ENCODE assay signal across 7 cellular contexts in genomic region chr2:32164254-32164653, GRCh38. TPM values are rescaled to one million over a fixed set of nuclear protein-coding genes. Genes with fewer than 3 reads are reported as not detected.
A peak's percentile ranks its signal among the peaks of the same experiment; 100 is the strongest.
DNase-seq lines count a peak whose midpoint lies in the region; ATAC-seq and TF ChIP-seq lines count a peak whose summit lies in the region.
"Not testable (repeated sequence)": the region's sequence is repeated elsewhere in the genome, so short reads cannot be mapped to it uniquely, and the experiment has no call there.

No MANE protein-coding gene starts in this region.

- H3K27ac ChIP-seq in Karpas-422 (ENCODE audit: low read length) = peak overlapping the region; percentile 79
- not testable (repeated sequence) for H3K27ac ChIP-seq in SU-DHL-6 (ENCODE audit: low read depth, low read length); hepatocyte; neural progenitor cell

- not testable (repeated sequence) for H3K9me2 ChIP-seq in Karpas-422 (replicated peaks; ENCODE audit: insufficient read depth, low read length); SU-DHL-6 (replicated peaks; ENCODE audit: insufficient read depth, low read length); hepatocyte (replicated peaks; ENCODE audit: insufficient read depth)

- H3K4me3 ChIP-seq in Karpas-422 (ENCODE audit: low read length) (peak overlapping the region; percentile 90), SU-DHL-6 (ENCODE audit: insufficient read depth, low read length, poor library complexity, severe bottlenecking) (peak overlapping the region; percentile 88), neural progenitor cell (peak overlapping the region; percentile 78)
- not testable (repeated sequence) for H3K4me3 ChIP-seq in hepatocyte

- not testable (repeated sequence) for H4K20me1 ChIP-seq in Karpas-422 (ENCODE audit: insufficient read depth, low read depth, low read length); SU-DHL-6 (ENCODE audit: low read depth, low read length); hepatocyte (ENCODE audit: insufficient read depth, poor library complexity, severe bottlenecking); neural progenitor cell (ENCODE audit: low read depth)

- peaks cover 46% of the 10 kb centered on the region for H3K4me1 Mint-ChIP-seq in activated T-cell treated with anti-CD3 and anti-CD28 coated beads, Interleukin-2, amount 50 U/mL, for 72 hours (ENCODE audit: low read depth)
- H3K4me1 Mint-ChIP-seq in central memory CD8-positive, alpha-beta T cell = peaks cover 39% of the 10 kb centered on the region
- peaks cover 19% of the 10 kb centered on the region for H3K4me1 Mint-ChIP-seq in neural progenitor cell

- not testable (repeated sequence) for H3K27me3 ChIP-seq in Karpas-422 (ENCODE audit: low read length); SU-DHL-6 (ENCODE audit: low read length); hepatocyte; neural progenitor cell

- H3K4me2 ChIP-seq in Karpas-422 (ENCODE audit: low read depth, low read length, poor library complexity, severe bottlenecking) = peak overlapping the region; percentile 96
- peak overlapping the region; percentile 97 for H3K4me2 ChIP-seq in SU-DHL-6 (ENCODE audit: low read depth, low read length, poor library complexity, severe bottlenecking)
- H3K4me2 ChIP-seq in hepatocyte = peak overlapping the region; percentile 70
- peak overlapping the region; percentile 91 for H3K4me2 ChIP-seq in neural progenitor cell

- not testable (repeated sequence) for H3K36me3 ChIP-seq in ES-I3 (ENCODE audit: insufficient read depth, low read length); Karpas-422 (ENCODE audit: insufficient read depth, low read length); SU-DHL-6 (ENCODE audit: low read length); hepatocyte (replicated peaks; ENCODE audit: insufficient read depth, low read depth); neural progenitor cell

- peaks cover 32% of the 10 kb centered on the region for H3F3A ChIP-seq in SU-DHL-6 (ENCODE audit: insufficient read depth)
- H3F3A ChIP-seq in neural progenitor cell (ENCODE audit: low read depth) = not testable (repeated sequence)

- H3K36me3 Mint-ChIP-seq in activated T-cell treated with anti-CD3 and anti-CD28 coated beads, Interleukin-2, amount 50 U/mL, for 72 hours (ENCODE audit: insufficient read depth in 2 of 2) = not testable (repeated sequence)
- peaks cover 14% of the 10 kb centered on the region for H3K36me3 Mint-ChIP-seq in central memory CD8-positive, alpha-beta T cell (ENCODE audit: insufficient read depth)
- peaks cover 11% of the 10 kb centered on the region for H3K36me3 Mint-ChIP-seq in neural progenitor cell

- not testable (repeated sequence) for H3K4me1 ChIP-seq in ES-I3 (ENCODE audit: insufficient read depth, low read length); hepatocyte (ENCODE audit: insufficient read depth)
- peaks cover 32% of the 10 kb centered on the region for H3K4me1 ChIP-seq in Karpas-422 (ENCODE audit: low read length)
- H3K4me1 ChIP-seq in neural progenitor cell = peaks cover 12% of the 10 kb centered on the region

- peak overlapping the region; percentile 99 to 100 for H3K4me3 Mint-ChIP-seq in activated T-cell treated with anti-CD3 and anti-CD28 coated beads, Interleukin-2, amount 50 U/mL, for 72 hours
- not testable (repeated sequence) for H3K4me3 Mint-ChIP-seq in central memory CD8-positive, alpha-beta T cell
- H3K4me3 Mint-ChIP-seq in neural progenitor cell = peak overlapping the region; percentile 96

- not testable (repeated sequence) for H3K9me3 Mint-ChIP-seq in activated T-cell treated with anti-CD3 and anti-CD28 coated beads, Interleukin-2, amount 50 U/mL, for 72 hours; central memory CD8-positive, alpha-beta T cell; neural progenitor cell

- 86% methylated on average over 10 of the region's 10 CpGs for WGBS in hepatocyte (ENCODE audit: low lambda C conversion rate, missing lambda C conversion rate)

- not testable (repeated sequence) for ATAC-seq in activated T-cell treated with anti-CD3 and anti-CD28 coated beads, Interleukin-2, amount 50 U/mL, for 72 hours (replicated peaks in 1 of 2); central memory CD8-positive, alpha-beta T cell (replicated peaks; ENCODE audit: extremely low read depth, poor library complexity, severe bottlenecking)

- H3K27me3 Mint-ChIP-seq in activated T-cell treated with anti-CD3 and anti-CD28 coated beads, Interleukin-2, amount 50 U/mL, for 72 hours (ENCODE audit: low read depth); central memory CD8-positive, alpha-beta T cell; neural progenitor cell (ENCODE audit: insufficient read depth, low read depth): not testable (repeated sequence)

- H3K79me2 ChIP-seq in Karpas-422 (ENCODE audit: low read length) (peaks cover 45% of the 10 kb centered on the region), SU-DHL-6 (ENCODE audit: insufficient read depth, low read length) (peaks cover 33% of the 10 kb centered on the region), hepatocyte (peaks cover 37% of the 10 kb centered on the region), neural progenitor cell (ENCODE audit: low read depth) (peaks cover 49% of the 10 kb centered on the region)

- H3K27ac Mint-ChIP-seq in activated T-cell treated with anti-CD3 and anti-CD28 coated beads, Interleukin-2, amount 50 U/mL, for 72 hours = peak overlapping the region; percentile 71
- H3K27ac Mint-ChIP-seq in central memory CD8-positive, alpha-beta T cell (ENCODE audit: low read depth) = peak overlapping the region; percentile 94
- not testable (repeated sequence) for H3K27ac Mint-ChIP-seq in neural progenitor cell

- H3K9ac ChIP-seq in ES-I3 (ENCODE audit: low read depth, low read length) = peak overlapping the region; percentile 83; the same call in 1 of the 2 replicates
- H3K9ac ChIP-seq in Karpas-422 (ENCODE audit: low read length) = peak overlapping the region; percentile 85
- H3K9ac ChIP-seq in SU-DHL-6 (ENCODE audit: low read length) = peak overlapping the region; percentile 75
- H3K9ac ChIP-seq in neural progenitor cell = not testable (repeated sequence)

- H2AFZ ChIP-seq in Karpas-422 (ENCODE audit: low read length); hepatocyte; neural progenitor cell (replicated peaks): not testable (repeated sequence)
- peak overlapping the region; percentile 57 for H2AFZ ChIP-seq in SU-DHL-6 (ENCODE audit: low read depth, low read length, severe bottlenecking)

- not testable (repeated sequence) for TF ChIP-seq CTCF in SU-DHL-6 (IDR thresholded peaks at IDR 0.05; ENCODE audit: insufficient read depth, low read length, poor library complexity, severe bottlenecking); hepatocyte (IDR thresholded peaks at IDR 0.05; ENCODE audit: poor library complexity); neural progenitor cell (IDR thresholded peaks at IDR 0.05)

- H3K9me3 ChIP-seq in ES-I3 (ENCODE audit: control insufficient read depth, insufficient read depth, low read length); Karpas-422 (ENCODE audit: low read length); SU-DHL-6 (ENCODE audit: insufficient read depth, low read length); hepatocyte (ENCODE audit: low read depth); neural progenitor cell (ENCODE audit: low read depth): not testable (repeated sequence)

- DNase-seq in Karpas-422; activated T-cell treated with anti-CD3 and anti-CD28 coated beads, Interleukin-2, amount 50 U/mL, for 72 hours; central memory CD8-positive, alpha-beta T cell (ENCODE audit: low spot score in 2 of 2); hepatocyte (ENCODE audit: low spot score); neural progenitor cell (ENCODE audit: low spot score): not testable (repeated sequence)

RNA-seq across cellular contexts. Expression of gene SLC30A6, which starts 1.4 kb away (rescaled TPM):
- 11.5 and 23.7 TPM in 2 replicates for total RNA-seq in Karpas-422 (2014; rRNA removed; shearing (Covaris generic); ENCODE audit: low replicate concordance)
- total RNA-seq in activated T-cell treated with anti-CD3 and anti-CD28 coated beads, Interleukin-2, amount 50 U/mL, for 72 hours = 10 to 100 TPM; 18.6 to 21.5 TPM
- 35.8 and 40.5 TPM in 2 replicates for total RNA-seq in hepatocyte
- polyA plus RNA-seq in hepatocyte = 16.1 and 16.8 TPM in 2 replicates
- 32.3 and 42.7 TPM in 2 replicates for total RNA-seq in neural progenitor cell (ENCODE audit: low replicate concordance)
